Comparison of ENCODE assay signal across 8 cellular contexts in genomic region chr4:81635747-81636146, GRCh38.
A peak's percentile ranks its signal among the peaks of the same experiment; 100 is the strongest.
DNase-seq lines count a peak whose midpoint lies in the region; ATAC-seq lines count a peak whose summit lies in the region.

No MANE protein-coding gene starts in this region.

- no peaks in the 10 kb centered on the region for H3K9me3 Mint-ChIP-seq in stimulated activated naive CD8-positive, alpha-beta T cell treated with anti-CD3 and anti-CD28 coated beads, Interleukin-15, amount 100 ng/mL, for 72 hours

- DNase-seq in NCI-H187 treated with DMSO at 0.1 percent for 48 hours (lab: John Stamatoyannopoulos, UW): peak; percentile 85
- peak; percentile 38 for DNase-seq in glomerular visceral epithelial cell (ENCODE audit: extremely low spot score)
- no peak for DNase-seq in HuH-7 (ENCODE audit: low spot score)
- no peak for DNase-seq in stimulated activated naive CD8-positive, alpha-beta T cell treated with anti-CD3 and anti-CD28 coated beads, Interleukin-15, amount 100 ng/mL, for 72 hours
- no peak for DNase-seq in NCI-H128 (lab: John Stamatoyannopoulos, UW; ENCODE audit: unreplicated experiment)
- no peak for DNase-seq in stimulated activated CD4-positive, alpha-beta T cell treated with anti-CD3 and anti-CD28 coated beads, Interleukin-12 subunit alpha, Interleukin-12 subunit beta, amount 100 ng/mL, for 4 hours

- H3K4me3 Mint-ChIP-seq in stimulated activated naive CD8-positive, alpha-beta T cell treated with anti-CD3 and anti-CD28 coated beads, Interleukin-15, amount 100 ng/mL, for 72 hours: no peak overlapping the region

- peak; percentile 60 for ATAC-seq in GM18520 (IDR thresholded peaks at IDR 0.05; ENCODE audit: unreplicated experiment)
- peak; percentile 96 for ATAC-seq in HG02759 (IDR thresholded peaks at IDR 0.05; ENCODE audit: unreplicated experiment)
- no peak for ATAC-seq in stimulated activated naive CD8-positive, alpha-beta T cell treated with anti-CD3 and anti-CD28 coated beads, Interleukin-15, amount 100 ng/mL, for 72 hours

- H3K27me3 Mint-ChIP-seq in stimulated activated naive CD8-positive, alpha-beta T cell treated with anti-CD3 and anti-CD28 coated beads, Interleukin-15, amount 100 ng/mL, for 72 hours: no peaks in the 10 kb centered on the region

- no peak overlapping the region for H3K27ac Mint-ChIP-seq in stimulated activated naive CD8-positive, alpha-beta T cell treated with anti-CD3 and anti-CD28 coated beads, Interleukin-15, amount 100 ng/mL, for 72 hours

- peaks cover 6% of the 10 kb centered on the region for H3K4me1 Mint-ChIP-seq in stimulated activated naive CD8-positive, alpha-beta T cell treated with anti-CD3 and anti-CD28 coated beads, Interleukin-15, amount 100 ng/mL, for 72 hours

Comparison
In these comparisons a context has a peak if more than half of its experiments do, and no peak if none do; other contexts are left out.
1. DNase-seq: peak in NCI-H187 treated with DMSO at 0.1 percent for 48 hours (single experiment) and glomerular visceral epithelial cell (single experiment); none in HuH-7 (single experiment), stimulated activated naive CD8-positive, alpha-beta T cell treated with anti-CD3 and anti-CD28 coated beads, Interleukin-15, amount 100 ng/mL, for 72 hours (0 of 2), NCI-H128 (single experiment) and stimulated activated CD4-positive, alpha-beta T cell treated with anti-CD3 and anti-CD28 coated beads, Interleukin-12 subunit alpha, Interleukin-12 subunit beta, amount 100 ng/mL, for 4 hours (single experiment).